ENCODE assay signal across 1 cellular context in the genomic region with DNA sequence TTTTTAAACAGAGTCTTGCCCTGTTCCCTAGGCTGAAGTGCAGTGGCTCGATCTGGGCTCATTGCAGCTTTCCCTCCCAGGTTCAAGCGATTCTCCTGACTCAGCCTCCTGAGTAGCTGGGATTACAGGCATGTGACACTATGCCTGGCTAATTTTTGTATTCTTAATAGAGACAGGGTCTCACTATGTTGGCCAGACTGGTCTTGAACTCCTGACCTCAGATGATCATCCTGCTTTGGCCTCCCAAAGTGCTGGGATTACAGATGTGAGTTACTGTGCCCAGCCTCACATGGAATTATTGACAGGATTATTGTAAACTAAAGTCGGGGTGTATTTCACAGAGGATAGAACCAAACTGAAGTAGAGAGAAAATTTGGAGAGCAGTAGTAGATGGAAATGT.
TF ChIP-seq lines count a peak whose summit lies in the region.

No MANE protein-coding gene starts in this region.

TF ChIP-seq in HepG2, 621 proteins besides CTCF, POLR2A, EP300 and RAD21:
- TF ChIP-seq ZNF121 (CRISPR knock-in tag; IDR thresholded peaks at IDR 0.05) = 0 out of 2 replicates have a peak, but pooled peaks have one; percentile 60
